Comparison of ENCODE assay signal across 4 cellular contexts in the genomic region with DNA sequence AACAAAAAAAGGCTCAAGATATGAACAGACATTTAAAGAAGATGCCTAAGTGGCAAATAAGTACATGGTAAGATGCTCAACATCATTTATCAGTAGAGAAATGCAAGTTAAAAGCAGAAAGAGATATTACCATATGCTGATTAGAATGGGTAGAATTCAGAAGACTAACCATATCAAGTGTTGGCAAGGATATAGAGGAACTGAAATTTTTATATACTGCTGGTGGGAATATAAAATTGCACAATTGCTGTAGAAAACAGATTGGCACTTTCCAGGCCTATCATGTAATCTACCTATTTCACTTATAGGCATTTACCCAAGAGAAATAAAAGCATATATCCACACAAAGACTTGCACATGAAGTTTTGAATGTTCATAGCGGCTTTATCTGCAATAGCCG. TPM values are rescaled to one million over a fixed set of nuclear protein-coding genes. Genes with fewer than 3 reads are reported as not detected.
"Had no signal": no experiment of that assay in that cellular context is flagged by ENCODE, and none has a peak within 500 bp of the region (broad histone marks: within the 10 kb centered on the region; RNA-seq: fewer than 3 reads in every experiment).

No MANE protein-coding gene starts in this region.

- H3K4me3 ChIP-seq: GM12878 had no signal

- DNase-seq: GDM1, GF-D8 had no signal

RNA-seq across cellular contexts. Expression of a gene that starts 17.1 kb away (rescaled TPM):
- total RNA-seq: G401, GM12878 had no signal
- polyA plus RNA-seq: GM12878 had no signal
